1 cellular context compared by ENCODE assay signal in genomic region chr17:37745801-37746426, GRCh38.
TF ChIP-seq lines count a peak whose summit lies in the region.

No MANE protein-coding gene starts in this region.

TF ChIP-seq in GM12878, 131 proteins besides CTCF, POLR2A, EP300 and RAD21:
- TF ChIP-seq, protein P1, sequence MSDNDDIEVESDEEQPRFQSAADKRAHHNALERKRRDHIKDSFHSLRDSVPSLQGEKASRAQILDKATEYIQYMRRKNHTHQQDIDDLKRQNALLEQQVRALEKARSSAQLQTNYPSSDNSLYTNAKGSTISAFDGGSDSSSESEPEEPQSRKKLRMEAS (IDR thresholded peaks at IDR 0.05; ENCODE audit: low read depth, low read length), result peak; percentile 3; the same call in 1 of the 2 replicates
- no peak for TF ChIP-seq ETV6 (conservative IDR thresholded peaks at IDR 0.05 in 1 of 2, IDR thresholded peaks at IDR 0.05 in 1 of 2; ENCODE audit: borderline replicate concordance in 1 of 2, low read depth in 1 of 2)
